Comparison of ENCODE assay signal across 18 cellular contexts in the genomic region with DNA sequence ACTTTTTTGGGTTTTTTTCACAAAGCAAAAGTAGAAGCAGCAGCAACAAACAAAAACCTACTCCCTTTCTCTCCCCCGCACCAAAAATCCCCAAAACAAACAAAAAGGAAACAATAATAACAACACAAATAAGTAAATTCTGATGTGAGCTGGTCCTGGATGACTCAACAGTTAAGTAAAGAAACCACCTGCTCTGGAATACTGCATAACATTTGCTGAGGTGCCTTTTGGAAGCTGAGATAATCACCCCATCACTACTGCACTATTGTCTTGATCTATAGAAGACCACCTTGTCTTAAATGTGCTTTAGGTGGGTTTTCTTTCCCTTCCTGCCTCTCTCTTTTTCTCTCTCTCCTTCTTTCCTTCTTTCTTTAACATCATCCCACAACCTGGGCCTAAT.
A peak's percentile ranks its signal among the peaks of the same experiment; 100 is the strongest.
DNase-seq lines count a peak whose midpoint lies in the region; ATAC-seq, FAIRE-seq and TF ChIP-seq lines count a peak whose summit lies in the region.
"Had no signal": no experiment of that assay in that cellular context is flagged by ENCODE, and none has a peak within 500 bp of the region (broad histone marks: within the 10 kb centered on the region; RNA-seq: fewer than 3 reads in every experiment).

No MANE protein-coding gene starts in this region.

- peaks cover 12% of the 10 kb centered on the region; the same call in 1 of the 2 replicates for H3K27me3 ChIP-seq in HUES48 (ENCODE audit: control insufficient read depth, insufficient read depth, low read length)
- no peaks in the 10 kb centered on the region for H3K27me3 ChIP-seq in PC-9 (ENCODE audit: insufficient read depth, low read depth)
- H3K27me3 ChIP-seq in endothelial cell of umbilical vein (ENCODE audit: control insufficient read depth in 2 of 2, insufficient read depth in 2 of 2, low read length in 2 of 2) = no peaks in the 10 kb centered on the region
- peaks cover 0 to 6% (median 0%) of the 10 kb centered on the region in 3 experiments for H3K27me3 ChIP-seq in neuronal stem cell (ENCODE audit: control insufficient read depth in 3 of 3, insufficient read depth in 3 of 3, low read depth in 1 of 3, low read length in 3 of 3)
- H3K27me3 ChIP-seq in right lobe of liver = peaks cover 0 to 4% of the 10 kb centered on the region in 2 donors

- H4K20me1 ChIP-seq in PC-9 (ENCODE audit: insufficient read depth) (no peaks in the 10 kb centered on the region), endothelial cell of umbilical vein (replicated peaks; ENCODE audit: control insufficient read depth, extremely low read depth, insufficient read depth, low read length) (no peaks in the 10 kb centered on the region)

- BruUV-seq in PC-9 (replicated peaks; lab: Mats Ljungman, UMichigan) (no TSS peak), endothelial cell of umbilical vein (replicated peaks; lab: Mats Ljungman, UMichigan) (no TSS peak)

- H3K23ac ChIP-seq in neuronal stem cell (ENCODE audit: low read depth, low read length, poor library complexity) = no peak overlapping the region

- H2AFZ ChIP-seq in PC-9 (no peak overlapping the region; the same call in 1 of the 2 replicates), endothelial cell of umbilical vein (ENCODE audit: low read depth, low read length) (no peak overlapping the region), neuronal stem cell (ENCODE audit: low read length) (no peak overlapping the region)

- POLR2A ChIA-PET in PC-9 (lab: Charles Lee; ENCODE audit: unreplicated experiment) = interaction anchor here (0.5 kb wide), 1 partner anchor 10 kb away, joined by 3 read pairs; no protein-coding TSS in a partner anchor
- POLR2A ChIA-PET in endothelial cell of umbilical vein (lab: Charles Lee) = no interaction called here

- WGBS in neuronal stem cell (ENCODE audit: extremely low coverage in 2 of 2, insufficient read length in 2 of 2, insufficient replicate concordance in 1 of 2), 2 donors = no CpG with 5 or more reads among the region's 1 CpG
- 48% methylated on average over 1 of the region's 1 CpG for WGBS in right lobe of liver (ENCODE audit: insufficient coverage, low coverage, low lambda C conversion rate, missing lambda C conversion rate)

- peak overlapping the region; percentile 33 for H3K27ac ChIP-seq in HUES48 (ENCODE audit: low read depth, low read length)
- H3K27ac ChIP-seq in PC-9 = 0 out of 2 replicates have a peak overlapping the region, but pooled peaks have one; percentile 14
- no peak overlapping the region for H3K27ac ChIP-seq in endothelial cell of umbilical vein (ENCODE audit: insufficient read depth, low read depth, low read length)
- no peak overlapping the region for H3K27ac ChIP-seq in neuronal stem cell (replicated peaks; ENCODE audit: low read length)
- no peak overlapping the region for H3K27ac ChIP-seq in right lobe of liver
- H3K27ac ChIP-seq: HL-60 had no signal

- H4K91ac ChIP-seq in neuronal stem cell (ENCODE audit: low read depth, low read length, poor library complexity) = no peak overlapping the region

- no peak for TF ChIP-seq CTCF in GM12865 (IDR thresholded peaks at IDR 0.05; ENCODE audit: insufficient read depth, low read depth, low read length, missing control alignments)
- no peak for TF ChIP-seq CTCF in PC-9 (conservative IDR thresholded peaks at IDR 0.05)
- TF ChIP-seq CTCF in endothelial cell of umbilical vein (IDR thresholded peaks at IDR 0.05; ENCODE audit: extremely low read depth in 1 of 2, insufficient read depth in 1 of 2, low read depth in 1 of 2, low read length in 2 of 2) = no peak
- TF ChIP-seq CTCF in right lobe of liver (IDR thresholded peaks at IDR 0.05) = no peak

- peaks cover 19% of the 10 kb centered on the region for H3F3A ChIP-seq in PC-9 (ENCODE audit: insufficient read depth, low read depth)

- H3K4me3 ChIP-seq in GM12865 (ENCODE audit: low read depth, low read length) (0 out of 2 replicates have a peak overlapping the region, but pooled peaks have one; percentile 6), HUES48 (ENCODE audit: low read depth, low read length) (no peak overlapping the region), PC-9 (no peak overlapping the region), endothelial cell of umbilical vein (replicated peaks in 1 of 3; ENCODE audit: insufficient read depth in 1 of 3, low read depth in 1 of 3, low read length in 3 of 3) (no peak overlapping the region), neuronal stem cell (ENCODE audit: low read length in 2 of 2) (no peak overlapping the region), right lobe of liver (no peak overlapping the region)
- H3K4me3 ChIP-seq: HAP-1 had no signal

- DNase-seq in GM12865 (ENCODE audit: low read depth) (no peak), PC-9 (no peak), endothelial cell of umbilical vein (ENCODE audit: low read depth, low spot score) (no peak), globus pallidus (ENCODE audit: low spot score) (no peak), neuronal stem cell (ENCODE audit: low spot score) (no peak), right lobe of liver (no peak)
- DNase-seq: C1 segment of cervical spinal cord; Calu3; CD4-positive, alpha-beta T cell; DMS 273 treated with DMSO at 0.1 percent for 48 hours; DMS79 treated with DMSO at 0.1 percent for 48 hours; EL had no signal

- no peak overlapping the region for H3K18ac ChIP-seq in neuronal stem cell (ENCODE audit: low read length)

- no peak overlapping the region for H2BK5ac ChIP-seq in neuronal stem cell (ENCODE audit: low read length)

- H4K8ac ChIP-seq in neuronal stem cell (ENCODE audit: low read depth, low read length) = no peak overlapping the region

- ATAC-seq in right lobe of liver = no peak

- TF ChIP-seq POLR2A in endothelial cell of umbilical vein (IDR thresholded peaks at IDR 0.05; ENCODE audit: low read depth, low read length) (no peak), right lobe of liver (IDR thresholded peaks at IDR 0.05) (no peak)

- no peak overlapping the region for H2BK120ac ChIP-seq in neuronal stem cell (ENCODE audit: low read depth, low read length)

- peak overlapping the region; percentile 43 for H3K4me2 ChIP-seq in PC-9
- H3K4me2 ChIP-seq in endothelial cell of umbilical vein (ENCODE audit: insufficient read depth, low read length) = no peak overlapping the region
- no peak overlapping the region for H3K4me2 ChIP-seq in neuronal stem cell (ENCODE audit: insufficient read depth, low read length, poor library complexity, severe bottlenecking)

- dilution Hi-C loops in endothelial cell of umbilical vein (cut with MboI; ENCODE audit: extremely low pct_ligation_motif_present, low sequenced_read_pairs) = no loop called here

- H3K9me2 ChIP-seq in PC-9 (ENCODE audit: insufficient read depth) = no peaks in the 10 kb centered on the region

- H2BK15ac ChIP-seq in neuronal stem cell (ENCODE audit: low read length) = no peak overlapping the region

- no peaks in the 10 kb centered on the region for H3K9me1 ChIP-seq in endothelial cell of umbilical vein (replicated peaks; ENCODE audit: control insufficient read depth, extremely low read depth, insufficient read depth, low read length)

- H3K4ac ChIP-seq in neuronal stem cell (ENCODE audit: low read length) = no peak overlapping the region

- no peaks in the 10 kb centered on the region for H3K9me3 ChIP-seq in HUES48 (ENCODE audit: control insufficient read depth, insufficient read depth, low read length)
- no peaks in the 10 kb centered on the region for H3K9me3 ChIP-seq in PC-9 (ENCODE audit: insufficient read depth, low read depth)
- no peaks in the 10 kb centered on the region for H3K9me3 ChIP-seq in endothelial cell of umbilical vein (replicated peaks; ENCODE audit: control insufficient read depth, insufficient read depth, low read length)
- no peaks in the 10 kb centered on the region for H3K9me3 ChIP-seq in neuronal stem cell (replicated peaks in 1 of 2; ENCODE audit: control insufficient read depth in 2 of 2, insufficient read depth in 1 of 2, low read depth in 1 of 2, low read length in 2 of 2)
- H3K9me3 ChIP-seq in right lobe of liver = no peaks in the 10 kb centered on the region
- H3K9me3 ChIP-seq: HAP-1 had no signal

- no peak overlapping the region for H2BK12ac ChIP-seq in neuronal stem cell (ENCODE audit: low read length)

- no peak overlapping the region for H3K14ac ChIP-seq in neuronal stem cell (ENCODE audit: low read length)

- CTCF ChIA-PET in PC-9 (lab: Charles Lee) (no interaction called here), endothelial cell of umbilical vein (lab: Charles Lee) (no interaction called here)

- H3K9ac ChIP-seq in HUES48 (ENCODE audit: low read depth, low read length) (no peak overlapping the region), endothelial cell of umbilical vein (replicated peaks; ENCODE audit: extremely low read depth, insufficient read depth, low read length) (no peak overlapping the region), neuronal stem cell (ENCODE audit: low read depth, low read length, poor library complexity) (no peak overlapping the region)

- no peaks in the 10 kb centered on the region for H3K36me3 ChIP-seq in HUES48 (ENCODE audit: control insufficient read depth, insufficient read depth, low read length)
- no peaks in the 10 kb centered on the region for H3K36me3 ChIP-seq in PC-9 (ENCODE audit: low read depth)
- H3K36me3 ChIP-seq in endothelial cell of umbilical vein (ENCODE audit: control insufficient read depth in 2 of 2, extremely low read depth in 1 of 2, insufficient read depth in 2 of 2, low read length in 2 of 2) = no peaks in the 10 kb centered on the region
- no peaks in the 10 kb centered on the region for H3K36me3 ChIP-seq in neuronal stem cell (replicated peaks in 1 of 2; ENCODE audit: control insufficient read depth in 2 of 2, insufficient read depth in 2 of 2, low read length in 2 of 2)
- H3K36me3 ChIP-seq in right lobe of liver = no peaks in the 10 kb centered on the region
- H3K36me3 ChIP-seq: HAP-1 had no signal

- H2AK5ac ChIP-seq in neuronal stem cell (ENCODE audit: low read depth, low read length) = no peak overlapping the region

- H3K79me2 ChIP-seq in PC-9 (ENCODE audit: low read depth) (no peaks in the 10 kb centered on the region), endothelial cell of umbilical vein (ENCODE audit: control insufficient read depth, insufficient read depth, low read length) (no peaks in the 10 kb centered on the region)

- H3K4me1 ChIP-seq in HUES48 (ENCODE audit: control insufficient read depth, insufficient read depth, low read length) (peaks cover 31% of the 10 kb centered on the region), PC-9 (replicated peaks; ENCODE audit: insufficient read depth) (peaks cover 44% of the 10 kb centered on the region), endothelial cell of umbilical vein (ENCODE audit: control insufficient read depth, extremely low read depth, insufficient read depth, low read length) (peaks cover 23% of the 10 kb centered on the region), neuronal stem cell (ENCODE audit: control insufficient read depth in 2 of 2, insufficient read depth in 1 of 2, low read depth in 1 of 2, low read length in 2 of 2) (peaks cover 2 to 3% of the 10 kb centered on the region in 2 donors), right lobe of liver (no peaks in the 10 kb centered on the region)

- intact Hi-C loops in PC-9 (cut with micrococcal nuclease; ENCODE audit: unreplicated experiment) (no loop called here), endothelial cell of umbilical vein (cut with micrococcal nuclease) (no loop called here), right lobe of liver (cut with DNase I) (no loop called here)

- FAIRE-seq in endothelial cell of umbilical vein (lab: Jason Lieb, UNC) = peak; percentile 69
- FAIRE-seq: GM12892, GM19239, H1 had no signal

- H3K79me1 ChIP-seq in neuronal stem cell (ENCODE audit: low read depth, low read length) = no peaks in the 10 kb centered on the region

Comparison
In these comparisons a context has a peak if more than half of its experiments do, and no peak if none do; other contexts are left out.
1. H3K27ac ChIP-seq: peak in HUES48 (single experiment) and PC-9 (single experiment); none in endothelial cell of umbilical vein (single experiment), neuronal stem cell (single experiment) and right lobe of liver (0 of 3).